Comparison of ENCODE assay signal across 9 cellular contexts in the genomic region with DNA sequence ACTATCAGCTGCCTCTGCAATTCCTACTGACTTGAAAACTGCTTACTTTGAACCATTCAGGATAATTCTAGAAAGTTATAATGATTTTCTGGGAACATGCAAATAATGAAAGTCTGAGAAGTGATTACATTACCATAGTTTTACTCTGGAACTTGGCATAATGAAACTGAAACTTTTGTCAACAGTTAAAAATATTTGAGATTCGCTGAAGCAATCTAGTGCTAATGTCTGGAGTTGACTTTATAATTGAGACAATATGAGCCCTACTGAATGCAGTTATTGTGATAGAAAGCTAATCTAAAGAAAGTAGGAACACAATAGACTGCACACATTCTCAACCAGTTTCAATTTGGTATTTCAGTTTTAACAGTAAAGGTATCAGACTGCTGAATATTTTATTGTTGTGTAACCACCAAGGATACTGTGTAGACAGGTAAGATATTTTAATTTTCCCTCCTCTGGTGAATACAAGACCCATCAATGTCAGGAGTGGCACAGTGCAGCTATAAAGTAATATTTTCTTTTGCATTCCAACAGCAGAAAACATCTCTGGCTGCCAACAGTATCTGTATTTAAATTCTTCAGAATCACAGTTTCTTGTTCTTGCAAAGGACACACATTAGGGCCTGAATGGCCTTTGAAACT.
DNase-seq lines count a peak whose midpoint lies in the region; TF ChIP-seq lines count a peak whose summit lies in the region.
"Had no signal": no experiment of that assay in that cellular context is flagged by ENCODE, and none has a peak within 500 bp of the region (broad histone marks: within the 10 kb centered on the region; RNA-seq: fewer than 3 reads in every experiment).

No MANE protein-coding gene starts in this region.

- H3K4me2 ChIP-seq in H9 (ENCODE audit: insufficient read depth, insufficient read length, low read length), result no peak overlapping the region

- no peak overlapping the region for H3K18ac ChIP-seq in H9 (ENCODE audit: insufficient read length, low read depth, low read length)

- no peak overlapping the region for H3K9ac ChIP-seq in H9 (ENCODE audit: extremely low read depth, insufficient read length, low read length)

- no peak overlapping the region for H3K56ac ChIP-seq in H9 (ENCODE audit: insufficient read length, low read depth, low read length)

- no peak overlapping the region for H4K8ac ChIP-seq in H9 (replicated peaks; ENCODE audit: insufficient read length, low read depth, low read length)

- no peak overlapping the region for H2BK15ac ChIP-seq in H9 (ENCODE audit: low read depth, low read length)

- H3K9me3 ChIP-seq in H9 (ENCODE audit: control insufficient read depth, low read depth, low read length), result no peaks in the 10 kb centered on the region

- no CpG with 5 or more reads among the region's 1 CpG for WGBS in H9 (ENCODE audit: extremely low coverage, insufficient read length, low lambda C conversion rate)

- H2AK5ac ChIP-seq in H9 (ENCODE audit: insufficient read length, low read length), result no peak overlapping the region

- H4K91ac ChIP-seq in H9 (ENCODE audit: insufficient read length, low read depth, low read length), result no peak overlapping the region

- no peak overlapping the region; a peak in 1 of 5 replicates for H3K4me3 Mint-ChIP-seq in H9
- H3K4me3 Mint-ChIP-seq: dendritic cell treated with granulocyte-macrophage colony-stimulating factor and Interleukin-4, amounts not matched to agents 40 ng/mL and 50 ng/mL, for 4 days had no signal

- no peak overlapping the region for H2BK120ac ChIP-seq in H9 (ENCODE audit: low read depth, low read length, poor library complexity, severe bottlenecking)

- no peaks in the 10 kb centered on the region for H3K79me1 ChIP-seq in H9 (ENCODE audit: insufficient read depth, low read depth, low read length, poor library complexity, severe bottlenecking)

- peaks cover 5% of the 10 kb centered on the region; the same call in 1 of the 2 replicates for H3K4me1 ChIP-seq in H9 (ENCODE audit: insufficient read depth, low read length)

- H4K20me1 ChIP-seq in H9 (ENCODE audit: control insufficient read depth, insufficient read depth, insufficient read length), result no peaks in the 10 kb centered on the region

- H4K5ac ChIP-seq in H9 (ENCODE audit: insufficient read length, low read depth, low read length), result no peak overlapping the region

- H3K27ac ChIP-seq in H9 (ENCODE audit: insufficient read length, low read depth, low read length), result peak overlapping the region; percentile 75

- H3K9me3 Mint-ChIP-seq in H9, result peaks cover 8 to 9% of the 10 kb centered on the region in 2 experiments
- H3K9me3 Mint-ChIP-seq: dendritic cell treated with granulocyte-macrophage colony-stimulating factor and Interleukin-4, amounts not matched to agents 40 ng/mL and 50 ng/mL, for 4 days had no signal

- H3T11ph ChIP-seq in H9 (ENCODE audit: low read length), result no peak overlapping the region

- DNase-seq in GM12865 (ENCODE audit: low read depth) (peak; percentile 26), H9 (no peak), NCI-H460 (ENCODE audit: extremely low read depth, low read depth) (peak; percentile 5), iris pigment epithelial cell (ENCODE audit: low read depth) (peak; percentile 39), islet precursor cell (no peak), NCI-H69 (lab: John Stamatoyannopoulos, UW) (no peak), Kasumi-1 (lab: John Stamatoyannopoulos, UW) (no peak), GM20000 (ENCODE audit: low spot score) (no peak)

- no peak overlapping the region for H2BK20ac ChIP-seq in H9 (ENCODE audit: low read depth, low read length, poor library complexity, severe bottlenecking)

- H3K27me3 Mint-ChIP-seq in H9 (ENCODE audit: low read depth), result peaks cover 2% of the 10 kb centered on the region
- H3K27me3 Mint-ChIP-seq: dendritic cell treated with granulocyte-macrophage colony-stimulating factor and Interleukin-4, amounts not matched to agents 40 ng/mL and 50 ng/mL, for 4 days had no signal

- H2BK5ac ChIP-seq in H9 (ENCODE audit: insufficient read length, low read length), result no peak overlapping the region

- H2AFZ ChIP-seq in H9 (ENCODE audit: low read length), result no peak overlapping the region

- no peaks in the 10 kb centered on the region for H3K23me2 ChIP-seq in H9 (ENCODE audit: insufficient read length, low read depth, low read length, poor library complexity, severe bottlenecking)

- H3K4ac ChIP-seq in H9 (ENCODE audit: low read depth, low read length), result no peak overlapping the region

- peaks cover 9 to 39% (median 25%) of the 10 kb centered on the region in 3 experiments for H3K36me3 Mint-ChIP-seq in H9 (ENCODE audit: insufficient read depth in 1 of 3, low read depth in 3 of 3)

- peaks cover 38 to 42% of the 10 kb centered on the region in 2 experiments for H3K4me1 Mint-ChIP-seq in H9

- no peaks in the 10 kb centered on the region for H3K79me2 ChIP-seq in H9 (ENCODE audit: insufficient read depth, low read length)

- no peak overlapping the region for H2BK12ac ChIP-seq in H9 (ENCODE audit: insufficient read length, low read depth, low read length)

- no peaks in the 10 kb centered on the region for H3K27me3 ChIP-seq in H9 (ENCODE audit: insufficient read depth, low read length)

- H3K14ac ChIP-seq in H9 (ENCODE audit: insufficient read depth, low read length), result no peak overlapping the region

- H3K4me3 ChIP-seq in GM12865 (ENCODE audit: low read depth, low read length), result peak overlapping the region; percentile 14

- peak overlapping the region in 2 of 3 experiments; percentile 66 to 95; a peak in 6 of 7 replicates for H3K27ac Mint-ChIP-seq in H9
- H3K27ac Mint-ChIP-seq: dendritic cell treated with granulocyte-macrophage colony-stimulating factor and Interleukin-4, amounts not matched to agents 40 ng/mL and 50 ng/mL, for 4 days had no signal

- H3K23ac ChIP-seq in H9 (ENCODE audit: insufficient read length, low read depth, low read length), result no peak overlapping the region

- TF ChIP-seq CTCF in GM12865 (IDR thresholded peaks at IDR 0.05; ENCODE audit: insufficient read depth, low read depth, low read length, missing control alignments), result no peak
- no peak for TF ChIP-seq CTCF in H9 (conservative IDR thresholded peaks at IDR 0.05)
- TF ChIP-seq CTCF in GM20000 (IDR thresholded peaks at IDR 0.05; ENCODE audit: extremely low read depth, missing control alignments), result no peak

Comparison
In these comparisons a context has a peak if more than half of its experiments do, and no peak if none do; other contexts are left out.
1. DNase-seq: peak in GM12865 (single experiment), NCI-H460 (single experiment) and iris pigment epithelial cell (single experiment); none in H9 (single experiment), islet precursor cell (single experiment), NCI-H69 (single experiment), Kasumi-1 (0 of 2) and GM20000 (single experiment).